9 cellular contexts compared by ENCODE assay signal in genomic region chr11:43578346-43579170, GRCh38.
A peak's percentile ranks its signal among the peaks of the same experiment; 100 is the strongest.
DNase-seq lines count a peak whose midpoint lies in the region; TF ChIP-seq lines count a peak whose summit lies in the region.
"Had no signal": no experiment of that assay in that cellular context is flagged by ENCODE, and none has a peak within 500 bp of the region (broad histone marks: within the 10 kb centered on the region; RNA-seq: fewer than 3 reads in every experiment).

No MANE protein-coding gene starts in this region.

- H3K27me3 ChIP-seq in fibroblast of lung (ENCODE audit: control insufficient read depth, insufficient read depth, low read length): peaks cover 76% of the 10 kb centered on the region
- H3K27me3 ChIP-seq in smooth muscle cell (ENCODE audit: low read depth): peaks cover 90% of the 10 kb centered on the region

- H3K36me3 ChIP-seq in SK-N-MC (ENCODE audit: insufficient read depth, low read length): no peaks in the 10 kb centered on the region
- H3K36me3 ChIP-seq in fibroblast of lung (ENCODE audit: control insufficient read depth, insufficient read depth, low read length): no peaks in the 10 kb centered on the region
- no peaks in the 10 kb centered on the region for H3K36me3 ChIP-seq in smooth muscle cell (ENCODE audit: low read depth)

- H3K27ac ChIP-seq in SK-N-MC (no peak overlapping the region), fibroblast of lung (ENCODE audit: insufficient read depth, low read length) (no peak overlapping the region), smooth muscle cell (ENCODE audit: low read depth) (no peak overlapping the region)
- H3K27ac ChIP-seq: 22Rv1 had no signal

- H3K4me3 ChIP-seq in SK-N-MC (peak overlapping the region; percentile 82), fibroblast of lung (replicated peaks in 1 of 4; ENCODE audit: control extremely low read depth in 1 of 4, insufficient read depth in 1 of 4, low read depth in 3 of 4, low read length in 4 of 4) (peak overlapping the region in 3 of 4 experiments; percentile 49 to 60 (median 51)), smooth muscle cell (peak overlapping the region; percentile 73)

- WGBS in smooth muscle cell (ENCODE audit: low lambda C conversion rate): 7% methylated on average over 32 of the region's 35 CpGs

- H3K4me2 ChIP-seq in fibroblast of lung (ENCODE audit: extremely low read depth, insufficient read depth, low read length) (peak overlapping the region; percentile 90), smooth muscle cell (peak overlapping the region; percentile 98)

- H3K9ac ChIP-seq in SK-N-MC (ENCODE audit: insufficient read length): no peak overlapping the region
- no peak overlapping the region for H3K9ac ChIP-seq in fibroblast of lung (ENCODE audit: insufficient read depth, low read length)
- H3K9ac ChIP-seq in smooth muscle cell (ENCODE audit: low read depth): no peak overlapping the region

- TF ChIP-seq CTCF in fibroblast of lung (conservative IDR thresholded peaks at IDR 0.05 in 1 of 2, IDR thresholded peaks at IDR 0.05 in 1 of 2; ENCODE audit: low read depth in 1 of 2, low read length in 2 of 2) (no peak), smooth muscle cell (IDR thresholded peaks at IDR 0.05; ENCODE audit: borderline replicate concordance, insufficient read depth, poor library complexity, severe bottlenecking) (no peak)

- H3K4me1 ChIP-seq in fibroblast of lung (ENCODE audit: control insufficient read depth, extremely low read depth, insufficient read depth, low read length) (no peaks in the 10 kb centered on the region), smooth muscle cell (ENCODE audit: low read depth) (peaks cover 36% of the 10 kb centered on the region)

- H3K79me2 ChIP-seq in fibroblast of lung (ENCODE audit: control insufficient read depth, insufficient read depth, low read length) (no peaks in the 10 kb centered on the region), smooth muscle cell (ENCODE audit: low read depth) (no peaks in the 10 kb centered on the region)

- H3K9me3 ChIP-seq in SK-N-MC (ENCODE audit: low read depth, low read length) (no peaks in the 10 kb centered on the region), fibroblast of lung (ENCODE audit: control insufficient read depth, insufficient read depth, low read depth, low read length) (no peaks in the 10 kb centered on the region), smooth muscle cell (replicated peaks; ENCODE audit: low read depth) (no peaks in the 10 kb centered on the region)

- DNase-seq in DMS 273 (lab: John Stamatoyannopoulos, UW; ENCODE audit: unreplicated experiment) (peak; percentile 42), DMS 273 treated with DMSO at 0.1 percent for 48 hours (lab: John Stamatoyannopoulos, UW) (no peak), SK-N-MC (ENCODE audit: low read depth, low spot score) (no peak), fibroblast of lung (ENCODE audit: low read depth in 2 of 2) (peak; percentile 38 to 61), smooth muscle cell (lab: John Stamatoyannopoulos, UW; ENCODE audit: unreplicated experiment) (no peak), ecto neural progenitor cell (ENCODE audit: low spot score) (no peak), NCI-H345 (lab: John Stamatoyannopoulos, UW) (no peak)
- DNase-seq in activated CD8-positive, alpha-beta memory T cell treated with anti-CD3 and anti-CD28 coated beads, Interleukin-2, amount 50 U/mL, for 48 hours: no peak

- H4K20me1 ChIP-seq in fibroblast of lung (ENCODE audit: control insufficient read depth, extremely low read depth, insufficient read depth, low read length) (no peaks in the 10 kb centered on the region), smooth muscle cell (ENCODE audit: low read depth) (no peaks in the 10 kb centered on the region)

- H3F3A ChIP-seq in smooth muscle cell (ENCODE audit: low read depth): no peaks in the 10 kb centered on the region

- H2AFZ ChIP-seq in fibroblast of lung (ENCODE audit: low read length) (no peak overlapping the region), smooth muscle cell (ENCODE audit: low read depth) (peak overlapping the region; percentile 78)

Comparison
In these comparisons a context has a peak if more than half of its experiments do, and no peak if none do; other contexts are left out.
1. DNase-seq: peak in DMS 273 (single experiment) and fibroblast of lung (2 of 2); none in DMS 273 treated with DMSO at 0.1 percent for 48 hours (single experiment), SK-N-MC (single experiment), smooth muscle cell (single experiment), ecto neural progenitor cell (single experiment), NCI-H345 (single experiment) and activated CD8-positive, alpha-beta memory T cell treated with anti-CD3 and anti-CD28 coated beads, Interleukin-2, amount 50 U/mL, for 48 hours (single experiment).
2. Peak in every context shown above with its lines, with median percentiles within 50 percentile points of each other: H3K4me3 ChIP-seq.